In the genomic region with DNA sequence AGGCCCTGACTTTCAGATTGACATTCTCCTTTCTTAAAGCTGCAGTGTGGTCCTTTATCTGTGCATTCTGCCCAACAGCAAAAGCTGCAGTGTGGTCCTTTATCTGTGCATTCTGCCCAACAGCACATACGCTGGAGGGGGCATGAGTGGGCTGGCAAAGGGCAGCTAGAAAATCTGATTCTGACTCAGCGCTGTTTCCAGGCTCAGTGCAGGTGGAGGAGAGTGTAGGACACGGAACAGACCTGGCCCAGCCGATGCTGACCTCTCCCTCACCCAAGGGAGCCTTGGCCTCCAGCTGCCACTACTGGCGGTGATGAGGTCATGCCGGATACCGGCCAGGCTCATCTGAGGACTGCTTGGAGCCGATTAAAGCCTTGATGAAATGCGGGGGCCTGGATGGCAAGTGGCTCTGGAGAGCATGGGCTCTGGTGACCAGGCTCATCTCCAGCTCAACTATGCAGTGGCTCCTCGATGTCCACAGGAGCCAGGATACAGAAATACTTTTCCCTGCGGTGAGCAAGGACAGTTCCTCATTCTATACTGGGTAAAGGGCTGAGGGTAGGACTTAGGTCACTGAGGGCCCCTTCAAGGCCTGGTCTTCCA, we compare ENCODE assay signal across 13 cellular contexts.
DNase-seq lines count a peak whose midpoint lies in the region; ATAC-seq and TF ChIP-seq lines count a peak whose summit lies in the region.
"Had no signal": no experiment of that assay in that cellular context is flagged by ENCODE, and none has a peak within 500 bp of the region (broad histone marks: within the 10 kb centered on the region; RNA-seq: fewer than 3 reads in every experiment).

No MANE protein-coding gene starts in this region.

- peak; percentile 61 for ATAC-seq in gastroesophageal sphincter
- no peak for ATAC-seq in GM21825 (IDR thresholded peaks at IDR 0.05; ENCODE audit: unreplicated experiment)

- TF ChIP-seq EP300 in gastroesophageal sphincter (IDR thresholded peaks at IDR 0.05): no peak

- no peak overlapping the region for H2AFZ ChIP-seq in GM23248

- H3K9ac ChIP-seq in GM23248: no peak overlapping the region

- H3K9me3 ChIP-seq in GM23248 (ENCODE audit: low read depth): no peaks in the 10 kb centered on the region
- H3K9me3 ChIP-seq in gastroesophageal sphincter: no peaks in the 10 kb centered on the region

- peaks cover 8% of the 10 kb centered on the region; the same call in 1 of the 2 replicates for H3K4me1 ChIP-seq in GM23248 (ENCODE audit: insufficient read depth)
- peaks cover 0 to 14% (median 0%) of the 10 kb centered on the region in 3 donors for H3K4me1 ChIP-seq in gastroesophageal sphincter

- H3K4me3 ChIP-seq in GM23248 (no peak overlapping the region), gastroesophageal sphincter (no peak overlapping the region)

- WGBS in GM23248 (ENCODE audit: low coverage in 1 of 2, low lambda C conversion rate in 2 of 2, missing lambda C conversion rate in 2 of 2), 2 experiments: 59 to 62% methylated on average over 11 of the region's 11 CpGs
- WGBS in gastroesophageal sphincter (ENCODE audit: low coverage in 1 of 2), 2 donors: 60 to 67% methylated on average over 1 to 5 of the region's 11 CpGs

- H3K27ac ChIP-seq in GM23248: no peak overlapping the region
- H3K27ac ChIP-seq in gastroesophageal sphincter: no peak overlapping the region

- no peaks in the 10 kb centered on the region for H3K9me2 ChIP-seq in GM23248 (ENCODE audit: insufficient read depth)

- peaks cover 9% of the 10 kb centered on the region for H3F3A ChIP-seq in GM23248 (ENCODE audit: insufficient read depth)

- no peaks in the 10 kb centered on the region for H4K20me1 ChIP-seq in GM23248 (ENCODE audit: insufficient read depth)

- intact Hi-C loops in posterior vena cava (cut with DNase I): no loop called here

- in situ Hi-C loops in GM23248 (cut with MboI): no loop called here

- TF ChIP-seq POLR2A in gastroesophageal sphincter (IDR thresholded peaks at IDR 0.05): no peak

- peak; percentile 47 for DNase-seq in GM23248
- DNase-seq in SHP77 treated with DMSO at 0.1 percent for 48 hours (lab: John Stamatoyannopoulos, UW): peak; percentile 61
- peak; percentile 87 for DNase-seq in posterior vena cava (ENCODE audit: low spot score)
- no peak for DNase-seq in activated CD4-positive, alpha-beta T cell treated with anti-CD3 and anti-CD28 coated beads, Interleukin-2, amount 50 U/mL, for 1 hour
- no peak for DNase-seq in occipital lobe (lab: John Stamatoyannopoulos, UW)
- no peak for DNase-seq in germinal center (ENCODE audit: low spot score)
- DNase-seq: DMS153, H7, mesenchymal stem cell, NCI-H146, NCI-H510A treated with DMSO at 0.1 percent for 48 hours had no signal

- TF ChIP-seq CTCF in gastroesophageal sphincter (IDR thresholded peaks at IDR 0.05): no peak

- H3K27me3 ChIP-seq in GM23248 (replicated peaks; ENCODE audit: insufficient read depth) (no peaks in the 10 kb centered on the region), gastroesophageal sphincter (no peaks in the 10 kb centered on the region)

- no peak overlapping the region for H3K4me2 ChIP-seq in GM23248 (ENCODE audit: unreplicated experiment)

- no peaks in the 10 kb centered on the region for H3K36me3 ChIP-seq in GM23248 (ENCODE audit: low read depth)
- H3K36me3 ChIP-seq in gastroesophageal sphincter: peaks cover 0 to 6% of the 10 kb centered on the region in 2 donors

- no peaks in the 10 kb centered on the region for H3K79me2 ChIP-seq in GM23248 (ENCODE audit: insufficient read depth)

Comparison
In these comparisons a context has a peak if more than half of its experiments do, and no peak if none do; other contexts are left out.
1. DNase-seq: peak in GM23248 (single experiment), SHP77 treated with DMSO at 0.1 percent for 48 hours (single experiment) and posterior vena cava (single experiment); none in activated CD4-positive, alpha-beta T cell treated with anti-CD3 and anti-CD28 coated beads, Interleukin-2, amount 50 U/mL, for 1 hour (single experiment), occipital lobe (single experiment) and germinal center (single experiment).